16 cellular contexts compared by ENCODE assay signal in the genomic region with DNA sequence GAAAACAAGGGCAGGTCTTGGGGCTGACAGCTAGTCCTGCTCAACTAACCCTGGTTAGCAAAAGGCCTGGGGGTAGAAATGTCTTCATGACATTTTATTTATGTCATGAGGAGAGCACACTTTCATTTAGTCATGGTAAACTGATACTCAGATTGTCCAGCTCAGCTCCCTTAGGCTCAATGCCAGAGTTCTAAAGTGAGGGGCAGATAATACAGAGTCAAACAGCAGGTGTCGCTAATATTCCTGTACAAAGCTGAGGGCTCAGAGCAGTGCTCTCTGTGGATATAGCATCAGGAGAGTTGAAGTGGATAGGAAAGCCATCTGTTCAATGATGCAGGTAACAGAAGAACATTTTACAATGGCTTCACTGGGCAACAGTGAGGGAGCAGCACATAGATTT. TPM values are rescaled to one million over a fixed set of nuclear protein-coding genes. Genes with fewer than 3 reads are reported as not detected.
DNase-seq lines count a peak whose midpoint lies in the region; ATAC-seq, FAIRE-seq and TF ChIP-seq lines count a peak whose summit lies in the region.
"Had no signal": no experiment of that assay in that cellular context is flagged by ENCODE, and none has a peak within 500 bp of the region (broad histone marks: within the 10 kb centered on the region; RNA-seq: fewer than 3 reads in every experiment).

No MANE protein-coding gene starts in this region.

- H4K20me1 ChIP-seq in OCI-LY3 (ENCODE audit: insufficient read depth, low read length), result no peaks in the 10 kb centered on the region

- no peaks in the 10 kb centered on the region for H3K27me3 ChIP-seq in OCI-LY3 (ENCODE audit: low read depth, low read length)
- H3K27me3 ChIP-seq: cardiac muscle cell, heart right ventricle, MG63 had no signal

- no peaks in the 10 kb centered on the region for H3K36me3 Mint-ChIP-seq in activated naive CD4-positive, alpha-beta T cell treated with anti-CD3 and anti-CD28 coated beads, Interleukin-2, amount 50 U/mL, for 72 hours

- H2AFZ ChIP-seq in OCI-LY3 (ENCODE audit: low read depth, low read length), result no peak overlapping the region

- no peaks in the 10 kb centered on the region for H3K4me1 ChIP-seq in OCI-LY3 (ENCODE audit: low read length)
- H3K4me1 ChIP-seq: heart right ventricle had no signal

- TF ChIP-seq POLR2A in GM12891 (IDR thresholded peaks at IDR 0.05; ENCODE audit: low read depth, low read length), result no peak

- no peak overlapping the region for H3K9ac ChIP-seq in OCI-LY3 (ENCODE audit: low read length)

- H3K4me3 ChIP-seq in OCI-LY3 (ENCODE audit: low read length), result no peak overlapping the region
- no peak overlapping the region for H3K4me3 ChIP-seq in fibroblast of mammary gland (ENCODE audit: control insufficient read depth, low read depth, low read length)
- H3K4me3 ChIP-seq: cardiac muscle cell, heart right ventricle, MG63 had no signal

- no peaks in the 10 kb centered on the region for H3K9me3 ChIP-seq in OCI-LY3 (ENCODE audit: insufficient read depth, low read length)
- H3K9me3 ChIP-seq: heart right ventricle, MG63 had no signal

- no peak overlapping the region for H3K4me2 ChIP-seq in OCI-LY3 (ENCODE audit: low read length)

- no peaks in the 10 kb centered on the region for H3K79me2 ChIP-seq in OCI-LY3 (ENCODE audit: low read length)

- FAIRE-seq in GM12891 (lab: Jason Lieb, UNC) (no peak), frontal cortex (lab: Jason Lieb, UNC) (no peak)

- H3K36me3 ChIP-seq in OCI-LY3 (replicated peaks; ENCODE audit: low read depth, low read length), result no peaks in the 10 kb centered on the region
- H3K36me3 ChIP-seq: cardiac muscle cell, heart right ventricle, MG63 had no signal

- peak; percentile 3 for DNase-seq in EH (ENCODE audit: low read depth)
- peak; percentile 34 for DNase-seq in HT-29 (ENCODE audit: low spot score)
- peak; percentile 3 for DNase-seq in fibroblast of mammary gland (ENCODE audit: low read depth)
- DNase-seq in activated naive CD4-positive, alpha-beta T cell treated with anti-CD3 and anti-CD28 coated beads, Interleukin-2, amount 50 U/mL, for 72 hours (ENCODE audit: low spot score in 2 of 2), result no peak
- no peak for DNase-seq in amygdala (lab: John Stamatoyannopoulos, UW)
- DNase-seq in GM12891 (ENCODE audit: insufficient read length, low spot score), result no peak
- no peak for DNase-seq in frontal cortex (ENCODE audit: low spot score in 2 of 2)
- DNase-seq: activated CD4-positive, alpha-beta memory T cell treated with anti-CD3 and anti-CD28 coated beads, Interleukin-2, amount 10 ng/mL, durations not matched to agents 7 days and 5 days; activated effector memory CD4-positive, alpha-beta T cell treated with Interleukin-2 at 50 U/mL for 16 hours; CD4-positive, alpha-beta T cell; heart right ventricle; MG63 had no signal

- H3K27ac ChIP-seq in OCI-LY3 (ENCODE audit: low read length), result no peak overlapping the region
- H3K27ac ChIP-seq: cardiac muscle cell, heart right ventricle had no signal

- TF ChIP-seq CTCF in OCI-LY3 (IDR thresholded peaks at IDR 0.05; ENCODE audit: low read depth, low read length) (peak; percentile 37; the same call in 1 of the 2 replicates), fibroblast of mammary gland (conservative IDR thresholded peaks at IDR 0.05; ENCODE audit: control insufficient read depth, insufficient read depth, low read depth, low read length) (no peak)

- H3K9me3 Mint-ChIP-seq in activated naive CD4-positive, alpha-beta T cell treated with anti-CD3 and anti-CD28 coated beads, Interleukin-2, amount 50 U/mL, for 72 hours, result peaks cover 0 to 6% of the 10 kb centered on the region in 2 donors
- H3K9me3 Mint-ChIP-seq: activated CD4-positive, alpha-beta memory T cell treated with anti-CD3 and anti-CD28 coated beads, Interleukin-2, amount 10 ng/mL, durations not matched to agents 7 days and 5 days; CD4-positive, alpha-beta T cell had no signal

- no peak overlapping the region for H3K27ac Mint-ChIP-seq in activated naive CD4-positive, alpha-beta T cell treated with anti-CD3 and anti-CD28 coated beads, Interleukin-2, amount 50 U/mL, for 72 hours
- H3K27ac Mint-ChIP-seq: activated CD4-positive, alpha-beta memory T cell treated with anti-CD3 and anti-CD28 coated beads, Interleukin-2, amount 10 ng/mL, durations not matched to agents 7 days and 5 days; CD4-positive, alpha-beta T cell had no signal

- ATAC-seq in activated naive CD4-positive, alpha-beta T cell treated with anti-CD3 and anti-CD28 coated beads, Interleukin-2, amount 50 U/mL, for 72 hours, result no peak
- ATAC-seq: heart right ventricle had no signal

TF ChIP-seq in GM12891, 5 proteins besides CTCF, POLR2A, EP300 and RAD21:
- TF ChIP-seq POU2F2 (IDR thresholded peaks at IDR 0.05; ENCODE audit: low read depth, low read length), result no peak

RNA-seq across cellular contexts. Expression of a gene that starts 26.8 kb away (rescaled TPM):
- not detected in 2 replicates for total RNA-seq in HT-29 (2014; rRNA removed; shearing (Covaris generic))
- not detected for total RNA-seq in activated naive CD4-positive, alpha-beta T cell treated with anti-CD3 and anti-CD28 coated beads, Interleukin-2, amount 50 U/mL, for 72 hours
- not detected for polyA plus RNA-seq in GM12891 (2012; ENCODE audit: low read depth, missing spikeins)
- total RNA-seq in frontal cortex, result under 0.01 TPM
- total RNA-seq: activated CD4-positive, alpha-beta memory T cell treated with anti-CD3 and anti-CD28 coated beads, Interleukin-2, amount 10 ng/mL, durations not matched to agents 7 days and 5 days; cardiac muscle cell; CD4-positive, alpha-beta T cell; T-helper 2 cell treated with Interferon-gamma antibody and Interleukin-4, amounts not matched to agents 100 ng/mL and 5 ng/mL, for 36 hours had no signal
- polyA plus RNA-seq: cardiac muscle cell, heart right ventricle, liver had no signal

Comparison
In these comparisons a context has a peak if more than half of its experiments do, and no peak if none do; other contexts are left out.
1. DNase-seq: peak in EH (single experiment), HT-29 (single experiment) and fibroblast of mammary gland (single experiment); none in activated naive CD4-positive, alpha-beta T cell treated with anti-CD3 and anti-CD28 coated beads, Interleukin-2, amount 50 U/mL, for 72 hours (0 of 2), amygdala (0 of 56), GM12891 (single experiment) and frontal cortex (0 of 2).